1 cellular context compared by ENCODE assay signal in the genomic region with DNA sequence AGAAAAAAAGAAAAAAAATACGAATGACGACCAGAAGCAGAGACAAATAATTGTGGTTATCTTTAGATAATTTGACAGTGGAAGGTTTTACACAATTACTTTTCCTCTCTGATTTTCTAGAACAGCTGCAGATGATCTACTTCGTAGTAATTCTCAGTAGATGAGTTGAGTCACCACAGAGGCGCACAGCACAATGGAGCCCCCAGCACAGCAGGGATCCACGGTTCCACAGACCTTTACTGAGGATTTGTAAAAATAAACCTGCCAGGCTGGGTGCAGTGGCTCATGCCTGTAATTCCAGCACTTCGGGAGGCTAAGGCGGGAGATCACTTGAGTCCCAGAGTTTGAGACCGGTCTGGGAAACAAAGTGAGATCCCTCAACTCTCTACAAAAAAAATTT.
TF ChIP-seq lines count a peak whose summit lies in the region.

No MANE protein-coding gene starts in this region.

TF ChIP-seq in IMR-90, 13 proteins besides CTCF, POLR2A, EP300 and RAD21 (continued from another document):
- TF ChIP-seq CHD1 (IDR thresholded peaks at IDR 0.05; ENCODE audit: low read depth, low read length), result no peak
- no peak for TF ChIP-seq RFX5 (IDR thresholded peaks at IDR 0.05; ENCODE audit: low read depth, low read length)
- no peak for TF ChIP-seq MXI1 (IDR thresholded peaks at IDR 0.05; ENCODE audit: borderline replicate concordance, low read depth, low read length)
- TF ChIP-seq SMC3 (IDR thresholded peaks at IDR 0.05; ENCODE audit: low read depth, low read length), result no peak
- TF ChIP-seq NFE2L2 (IDR thresholded peaks at IDR 0.05; ENCODE audit: low read depth, low read length), result no peak
- no peak for TF ChIP-seq CEBPB (IDR thresholded peaks at IDR 0.05; ENCODE audit: low read depth, low read length)
- TF ChIP-seq, protein P1, sequence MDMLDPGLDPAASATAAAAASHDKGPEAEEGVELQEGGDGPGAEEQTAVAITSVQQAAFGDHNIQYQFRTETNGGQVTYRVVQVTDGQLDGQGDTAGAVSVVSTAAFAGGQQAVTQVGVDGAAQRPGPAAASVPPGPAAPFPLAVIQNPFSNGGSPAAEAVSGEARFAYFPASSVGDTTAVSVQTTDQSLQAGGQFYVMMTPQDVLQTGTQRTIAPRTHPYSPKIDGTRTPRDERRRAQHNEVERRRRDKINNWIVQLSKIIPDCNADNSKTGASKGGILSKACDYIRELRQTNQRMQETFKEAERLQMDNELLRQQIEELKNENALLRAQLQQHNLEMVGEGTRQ (IDR thresholded peaks at IDR 0.05; ENCODE audit: low read depth, low read length), result no peak
- no peak for TF ChIP-seq FOS (IDR thresholded peaks at IDR 0.05; ENCODE audit: low read depth, low read length)
- no peak for TF ChIP-seq MAZ (IDR thresholded peaks at IDR 0.05; ENCODE audit: borderline replicate concordance, low read depth, low read length)
- no peak for TF ChIP-seq BHLHE40 (IDR thresholded peaks at IDR 0.05; ENCODE audit: low read depth, low read length)
- TF ChIP-seq RCOR1 (IDR thresholded peaks at IDR 0.05; ENCODE audit: insufficient replicate concordance, low read length), result no peak
- TF ChIP-seq MAFK (IDR thresholded peaks at IDR 0.05; ENCODE audit: low read depth, low read length), result no peak
